ENCODE assay signal across 8 cellular contexts in genomic region chr7:100430450-100431285, GRCh38. TPM values are rescaled to one million over a fixed set of nuclear protein-coding genes. Genes with fewer than 3 reads are reported as not detected.
DNase-seq lines count a peak whose midpoint lies in the region; ATAC-seq and TF ChIP-seq lines count a peak whose summit lies in the region.

No MANE protein-coding gene starts in this region.

- POLR2A ChIA-PET in activated CD4-positive, alpha-beta T cell treated with anti-CD3 and anti-CD28 coated beads for 36 hours (lab: Charles Lee) = interaction anchor here (0.6 to 1.3 kb wide), 7 partner anchors 155 to 814 kb away, joined by 3 to 5 read pairs (median 4); partner anchors contain the start of genes FBXO24 and LRCH4

- H3K27me3 Mint-ChIP-seq in activated CD4-positive, alpha-beta T cell treated with anti-CD3 and anti-CD28 coated beads for 36 hours = no peaks in the 10 kb centered on the region

- peaks cover 52% of the 10 kb centered on the region for H3K4me1 Mint-ChIP-seq in activated CD4-positive, alpha-beta T cell treated with anti-CD3 and anti-CD28 coated beads for 36 hours

- peak overlapping the region; percentile 93 for H3K27ac Mint-ChIP-seq in activated CD4-positive, alpha-beta T cell treated with anti-CD3 and anti-CD28 coated beads for 36 hours

- peaks cover 34% of the 10 kb centered on the region for H3K4me1 ChIP-seq in effector memory CD4-positive, alpha-beta T cell (ENCODE audit: control insufficient read depth, insufficient read depth, low read length, poor library complexity, severe bottlenecking)
- peaks cover 0 to 43% of the 10 kb centered on the region in 2 donors for H3K4me1 ChIP-seq in muscle layer of duodenum (ENCODE audit: control insufficient read depth in 1 of 2, insufficient read depth in 2 of 2, low read length in 2 of 2)
- no peaks in the 10 kb centered on the region for H3K4me1 ChIP-seq in urinary bladder (ENCODE audit: insufficient read depth)

- H3K36me3 Mint-ChIP-seq in activated CD4-positive, alpha-beta T cell treated with anti-CD3 and anti-CD28 coated beads for 36 hours (ENCODE audit: low read depth) = peaks cover 54% of the 10 kb centered on the region

- 18% methylated on average over 33 of the region's 33 CpGs for WGBS in urinary bladder

- intact Hi-C loops in activated CD4-positive, alpha-beta T cell treated with anti-CD3 and anti-CD28 coated beads for 36 hours (cut with DNase I, micrococcal nuclease) = loop anchor here in 1 of 2 experiments (10.0 kb wide), 1 partner anchor 244 kb away; the partner anchor contains the start of gene GNB2

- CTCF ChIA-PET in activated CD4-positive, alpha-beta T cell treated with anti-CD3 and anti-CD28 coated beads for 36 hours (lab: Charles Lee) = interaction anchor here (0.8 to 1.1 kb wide), 2 partner anchors 97 to 155 kb away, joined by 3 read pairs; partner anchors contain the start of genes FBXO24 and LRCH4

- no peaks in the 10 kb centered on the region for H3K27me3 ChIP-seq in effector memory CD4-positive, alpha-beta T cell (replicated peaks; ENCODE audit: control insufficient read depth, insufficient read depth, low read length, poor library complexity, severe bottlenecking)
- H3K27me3 ChIP-seq in muscle layer of duodenum (ENCODE audit: low read depth, low read length) = no peaks in the 10 kb centered on the region

- no peaks in the 10 kb centered on the region for H3K9me3 ChIP-seq in effector memory CD4-positive, alpha-beta T cell (ENCODE audit: control insufficient read depth, low read length)
- no peaks in the 10 kb centered on the region for H3K9me3 ChIP-seq in muscle layer of duodenum (ENCODE audit: control insufficient read depth in 1 of 2, low read length in 2 of 2)

- H3K27ac ChIP-seq in effector memory CD4-positive, alpha-beta T cell (ENCODE audit: insufficient read depth, low read length, poor library complexity, severe bottlenecking) = peak overlapping the region; percentile 100
- H3K27ac ChIP-seq in muscle layer of duodenum (ENCODE audit: low read length) (peak overlapping the region; percentile 73), urinary bladder (ENCODE audit: low read depth) (peak overlapping the region; percentile 99)

- TF ChIP-seq CTCF in WI38 (IDR thresholded peaks at IDR 0.05; ENCODE audit: low read depth, low read length) = no peak

- peaks cover 5% of the 10 kb centered on the region for H3K9me3 Mint-ChIP-seq in activated CD4-positive, alpha-beta T cell treated with anti-CD3 and anti-CD28 coated beads for 36 hours (ENCODE audit: low read depth)

- H3K4me3 ChIP-seq in WI38 (ENCODE audit: low read depth, low read length) = peak overlapping the region; percentile 81
- H3K4me3 ChIP-seq in effector memory CD4-positive, alpha-beta T cell (ENCODE audit: insufficient read depth, low read depth, low read length, poor library complexity, severe bottlenecking) = peak overlapping the region; percentile 86
- H3K4me3 ChIP-seq in muscle layer of duodenum (ENCODE audit: low read depth in 1 of 2, low read length in 2 of 2) = peak overlapping the region; percentile 64 to 82
- H3K4me3 ChIP-seq in urinary bladder (ENCODE audit: low read depth, low read length) = peak overlapping the region; percentile 79

- H3K36me3 ChIP-seq in effector memory CD4-positive, alpha-beta T cell (ENCODE audit: control insufficient read depth, insufficient read depth, low read length) = peaks cover 21% of the 10 kb centered on the region
- H3K36me3 ChIP-seq in muscle layer of duodenum (ENCODE audit: control insufficient read depth in 1 of 2, insufficient read depth in 2 of 2, low read length in 2 of 2) = peaks cover 26 to 28% of the 10 kb centered on the region in 2 donors
- H3K36me3 ChIP-seq in urinary bladder (ENCODE audit: insufficient read depth) = no peaks in the 10 kb centered on the region

- peak overlapping the region; percentile 77 for H3K4me3 Mint-ChIP-seq in activated CD4-positive, alpha-beta T cell treated with anti-CD3 and anti-CD28 coated beads for 36 hours

- ATAC-seq in activated CD4-positive, alpha-beta T cell treated with anti-CD3 and anti-CD28 coated beads for 36 hours = peak; percentile 3
- ATAC-seq in GM21526 (IDR thresholded peaks at IDR 0.05; ENCODE audit: low FRiP score, unreplicated experiment) = no peak

- DNase-seq in activated CD4-positive, alpha-beta T cell treated with anti-CD3 and anti-CD28 coated beads for 36 hours = peak; percentile 76
- no peak for DNase-seq in activated CD4-positive, alpha-beta T cell treated with anti-CD3 and anti-CD28 coated beads for 1 hour
- peak in 1 of 3 donors; percentile 20 for DNase-seq in effector memory CD4-positive, alpha-beta T cell
- DNase-seq in AML-193 (lab: John Stamatoyannopoulos, UW) = no peak

RNA-seq across cellular contexts. Expression of gene MEPCE, which starts 1.0 kb away (rescaled TPM):
- total RNA-seq in activated CD4-positive, alpha-beta T cell treated with anti-CD3 and anti-CD28 coated beads for 36 hours = 10 to 100 TPM; 44.4 to 45.9 TPM
- 22.6 TPM for total RNA-seq in urinary bladder
- 40.4 TPM for polyA plus RNA-seq in urinary bladder

RNA-seq across cellular contexts. Expression of gene ZCWPW1, which starts 2.2 kb away (rescaled TPM):
- total RNA-seq in activated CD4-positive, alpha-beta T cell treated with anti-CD3 and anti-CD28 coated beads for 36 hours = 1 to 10 TPM; 3.0 to 3.4 TPM
- 4.2 TPM for total RNA-seq in urinary bladder
- 8.7 TPM for polyA plus RNA-seq in urinary bladder

RNA-seq across cellular contexts. Expression of gene PPP1R35, which starts 5.6 kb away (rescaled TPM):
- total RNA-seq in activated CD4-positive, alpha-beta T cell treated with anti-CD3 and anti-CD28 coated beads for 36 hours = 10 to 100 TPM; 48.7 to 60.3 TPM
- total RNA-seq in urinary bladder = 5.1 TPM
- 33.6 TPM for polyA plus RNA-seq in urinary bladder

RNA-seq across cellular contexts. Expression of gene SPACDR, which starts 33.4 kb away (rescaled TPM):
- 1 to 10 TPM; 3.5 to 4.2 TPM for total RNA-seq in activated CD4-positive, alpha-beta T cell treated with anti-CD3 and anti-CD28 coated beads for 36 hours
- not detected for total RNA-seq in urinary bladder
- polyA plus RNA-seq in urinary bladder = 0.62 TPM

RNA-seq across cellular contexts. Expression of gene TSC22D4, which starts 48.3 kb away (rescaled TPM):
- 10 to 100 TPM; 78.5 to 85.7 TPM for total RNA-seq in activated CD4-positive, alpha-beta T cell treated with anti-CD3 and anti-CD28 coated beads for 36 hours
- total RNA-seq in urinary bladder = 16.6 TPM
- 49.6 TPM for polyA plus RNA-seq in urinary bladder
